In the genomic region with DNA sequence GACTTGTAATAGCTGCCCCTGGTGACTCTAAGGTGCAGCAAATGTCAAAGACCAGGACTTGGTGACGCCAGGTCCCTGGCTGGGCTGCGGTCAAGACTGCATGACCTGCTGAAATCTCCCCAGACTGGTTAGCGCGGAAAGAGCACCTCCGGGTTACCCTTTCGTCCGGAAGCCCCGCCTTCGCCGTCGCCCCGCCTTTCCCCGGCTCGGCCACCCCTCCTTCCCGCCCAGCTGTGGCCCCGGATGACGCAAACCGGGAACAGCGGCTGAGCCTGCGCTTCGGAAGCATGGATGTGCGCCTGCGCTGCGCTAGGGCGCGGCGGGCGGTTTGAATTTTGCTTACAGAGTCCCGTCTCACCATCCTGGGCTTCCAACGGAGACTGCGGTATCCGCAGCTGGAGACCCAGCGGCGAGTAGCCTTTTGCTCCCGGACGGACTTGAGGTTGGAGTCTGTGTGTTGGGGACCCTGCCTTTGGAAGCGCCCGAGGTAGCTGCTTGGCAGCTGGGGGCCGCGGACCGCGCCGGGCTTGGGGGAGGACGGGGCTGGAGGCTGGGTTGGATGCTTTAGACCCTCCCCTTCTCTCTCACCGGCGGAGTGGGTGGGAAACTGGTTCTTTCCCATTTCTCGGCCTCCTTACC, we compare ENCODE assay signal across 8 cellular contexts. TPM values are rescaled to one million over a fixed set of nuclear protein-coding genes. Genes with fewer than 3 reads are reported as not detected.
A peak's percentile ranks its signal among the peaks of the same experiment; 100 is the strongest.
DNase-seq lines count a peak whose midpoint lies in the region; ATAC-seq and TF ChIP-seq lines count a peak whose summit lies in the region.

A gene with protein sequence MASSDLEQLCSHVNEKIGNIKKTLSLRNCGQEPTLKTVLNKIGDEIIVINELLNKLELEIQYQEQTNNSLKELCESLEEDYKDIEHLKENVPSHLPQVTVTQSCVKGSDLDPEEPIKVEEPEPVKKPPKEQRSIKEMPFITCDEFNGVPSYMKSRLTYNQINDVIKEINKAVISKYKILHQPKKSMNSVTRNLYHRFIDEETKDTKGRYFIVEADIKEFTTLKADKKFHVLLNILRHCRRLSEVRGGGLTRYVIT (plus strand): TSS at position 294 of the 639 bp plus-strand sequence. CDS start 785 bp downstream, outside the sequence.

- H3K36me3 ChIP-seq in PC-3 (ENCODE audit: low read depth, low read length), result no peaks in the 10 kb centered on the region
- no peaks in the 10 kb centered on the region for H3K36me3 ChIP-seq in mucosa of descending colon (ENCODE audit: low read depth)

- peaks cover 13% of the 10 kb centered on the region for H3K79me2 ChIP-seq in PC-3 (ENCODE audit: low read length)

- H2AFZ ChIP-seq in PC-3 (ENCODE audit: low read length), result peak within 1 kb of the TSS; percentile 79

- TF ChIP-seq EP300 in Ishikawa (IDR thresholded peaks at IDR 0.05; ENCODE audit: borderline replicate concordance), result no peak

- H4K20me1 ChIP-seq in PC-3 (ENCODE audit: low read length), result no peaks in the 10 kb centered on the region

- no TSS peak for BruUV-seq in PC-3 (replicated peaks; lab: Mats Ljungman, UMichigan)

- DNase-seq in DMS114 treated with DMSO at 0.1 percent for 48 hours (lab: John Stamatoyannopoulos, UW; ENCODE audit: unreplicated experiment) (peak; percentile 81), PC-3 (peak; percentile 79), activated T-cell treated with anti-CD3 and anti-CD28 coated beads for 48 hours (ENCODE audit: low read depth) (peak; percentile 91), epithelial cell of prostate (ENCODE audit: low read depth, low spot score) (peak; percentile 43), mucosa of descending colon (peak; percentile 95 to 96 (median 96))
- peak; percentile 91 for DNase-seq in stimulated activated CD8-positive, alpha-beta memory T cell treated with anti-CD3 and anti-CD28 coated beads, Interleukin-4, amount 100 ng/mL, for 24 hours (ENCODE audit: low read depth)

- H3K9ac ChIP-seq in PC-3 (ENCODE audit: low read length), result peak within 1 kb of the TSS; percentile 80

- no peaks in the 10 kb centered on the region for H3K9me2 ChIP-seq in PC-3 (replicated peaks; ENCODE audit: low read length)

- no peak for TF ChIP-seq CTCF in PC-3 (conservative IDR thresholded peaks at IDR 0.05; ENCODE audit: low read depth, low read length)
- TF ChIP-seq CTCF in mucosa of descending colon (IDR thresholded peaks at IDR 0.05), result no peak

- intact Hi-C loops in PC-3 (cut with micrococcal nuclease), result loop anchor here (5.0 kb wide), 1 partner anchor 88 kb away; a partner anchor contains a TSS
- intact Hi-C loops in mucosa of descending colon (cut with DNase I, micrococcal nuclease), result no loop called here

- H3K4me3 ChIP-seq in PC-3 (ENCODE audit: low read length), result peak within 1 kb of the TSS; percentile 85
- H3K4me3 ChIP-seq in mucosa of descending colon, result peak within 1 kb of the TSS; percentile 15

- H3K4me1 ChIP-seq in PC-3 (ENCODE audit: insufficient read depth, low read length) (peaks cover 18% of the 10 kb centered on the region; the same call in 1 of the 2 replicates), mucosa of descending colon (ENCODE audit: low read depth) (peaks cover 10% of the 10 kb centered on the region)

- POLR2A ChIA-PET in PC-3 (lab: Charles Lee; ENCODE audit: unreplicated experiment), result no interaction called here

- no peaks in the 10 kb centered on the region for H3K27me3 ChIP-seq in PC-3 (ENCODE audit: low read length)

- H3K27ac ChIP-seq in PC-3 (ENCODE audit: low read length) (no peak within 1 kb of the TSS), epithelial cell of prostate (peak within 1 kb of the TSS; percentile 40)

- no peaks in the 10 kb centered on the region for H3F3A ChIP-seq in PC-3 (ENCODE audit: low read length, unreplicated experiment)

- CTCF ChIA-PET in PC-3 (lab: Charles Lee), result no interaction called here

- H3K9me3 ChIP-seq in PC-3 (ENCODE audit: low read length) (no peaks in the 10 kb centered on the region), mucosa of descending colon (peaks cover 9% of the 10 kb centered on the region)

- peak; percentile 95 for ATAC-seq in GM21576 (IDR thresholded peaks at IDR 0.05; ENCODE audit: unreplicated experiment)
- ATAC-seq in PC-3, result peak; percentile 96
- ATAC-seq in mucosa of descending colon, result peak; percentile 99

- TF ChIP-seq RAD21 in Ishikawa (IDR thresholded peaks at IDR 0.05; ENCODE audit: low read depth), result no peak

- H3K4me2 ChIP-seq in PC-3 (ENCODE audit: low read length), result peak within 1 kb of the TSS; percentile 79

TF ChIP-seq in Ishikawa, 13 proteins besides CTCF, POLR2A, EP300 and RAD21:
- TF ChIP-seq CREB1 (IDR thresholded peaks at IDR 0.05; ENCODE audit: low read depth) (no peak), TEAD4 (IDR thresholded peaks at IDR 0.05) (no peak), ZBTB7A (IDR thresholded peaks at IDR 0.05; ENCODE audit: low read depth) (0 out of 2 replicates have a peak, but pooled peaks have one; percentile 61), FOXM1 (IDR thresholded peaks at IDR 0.05; ENCODE audit: borderline replicate concordance, low read depth) (no peak), YY1 (IDR thresholded peaks at IDR 0.05; ENCODE audit: low read depth) (no peak; the same call in 1 of the 2 replicates), TAF1 (IDR thresholded peaks at IDR 0.05; ENCODE audit: low read depth) (peak; percentile 66; the same call in 1 of the 2 replicates), EGR1 (IDR thresholded peaks at IDR 0.05) (no peak), NFIC (IDR thresholded peaks at IDR 0.05) (no peak), CEBPB (IDR thresholded peaks at IDR 0.05) (peak; percentile 72; the same call in 1 of the 2 replicates), TCF12 (IDR thresholded peaks at IDR 0.05; ENCODE audit: low read depth) (0 out of 2 replicates have a peak, but pooled peaks have one; percentile 16)
- TF ChIP-seq, protein P1, sequence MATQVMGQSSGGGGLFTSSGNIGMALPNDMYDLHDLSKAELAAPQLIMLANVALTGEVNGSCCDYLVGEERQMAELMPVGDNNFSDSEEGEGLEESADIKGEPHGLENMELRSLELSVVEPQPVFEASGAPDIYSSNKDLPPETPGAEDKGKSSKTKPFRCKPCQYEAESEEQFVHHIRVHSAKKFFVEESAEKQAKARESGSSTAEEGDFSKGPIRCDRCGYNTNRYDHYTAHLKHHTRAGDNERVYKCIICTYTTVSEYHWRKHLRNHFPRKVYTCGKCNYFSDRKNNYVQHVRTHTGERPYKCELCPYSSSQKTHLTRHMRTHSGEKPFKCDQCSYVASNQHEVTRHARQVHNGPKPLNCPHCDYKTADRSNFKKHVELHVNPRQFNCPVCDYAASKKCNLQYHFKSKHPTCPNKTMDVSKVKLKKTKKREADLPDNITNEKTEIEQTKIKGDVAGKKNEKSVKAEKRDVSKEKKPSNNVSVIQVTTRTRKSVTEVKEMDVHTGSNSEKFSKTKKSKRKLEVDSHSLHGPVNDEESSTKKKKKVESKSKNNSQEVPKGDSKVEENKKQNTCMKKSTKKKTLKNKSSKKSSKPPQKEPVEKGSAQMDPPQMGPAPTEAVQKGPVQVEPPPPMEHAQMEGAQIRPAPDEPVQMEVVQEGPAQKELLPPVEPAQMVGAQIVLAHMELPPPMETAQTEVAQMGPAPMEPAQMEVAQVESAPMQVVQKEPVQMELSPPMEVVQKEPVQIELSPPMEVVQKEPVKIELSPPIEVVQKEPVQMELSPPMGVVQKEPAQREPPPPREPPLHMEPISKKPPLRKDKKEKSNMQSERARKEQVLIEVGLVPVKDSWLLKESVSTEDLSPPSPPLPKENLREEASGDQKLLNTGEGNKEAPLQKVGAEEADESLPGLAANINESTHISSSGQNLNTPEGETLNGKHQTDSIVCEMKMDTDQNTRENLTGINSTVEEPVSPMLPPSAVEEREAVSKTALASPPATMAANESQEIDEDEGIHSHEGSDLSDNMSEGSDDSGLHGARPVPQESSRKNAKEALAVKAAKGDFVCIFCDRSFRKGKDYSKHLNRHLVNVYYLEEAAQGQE (IDR thresholded peaks at IDR 0.05; ENCODE audit: low read depth), result no peak
- TF ChIP-seq, protein P2, sequence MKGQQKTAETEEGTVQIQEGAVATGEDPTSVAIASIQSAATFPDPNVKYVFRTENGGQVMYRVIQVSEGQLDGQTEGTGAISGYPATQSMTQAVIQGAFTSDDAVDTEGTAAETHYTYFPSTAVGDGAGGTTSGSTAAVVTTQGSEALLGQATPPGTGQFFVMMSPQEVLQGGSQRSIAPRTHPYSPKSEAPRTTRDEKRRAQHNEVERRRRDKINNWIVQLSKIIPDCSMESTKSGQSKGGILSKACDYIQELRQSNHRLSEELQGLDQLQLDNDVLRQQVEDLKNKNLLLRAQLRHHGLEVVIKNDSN (IDR thresholded peaks at IDR 0.05), result no peak
- TF ChIP-seq, protein P3, sequence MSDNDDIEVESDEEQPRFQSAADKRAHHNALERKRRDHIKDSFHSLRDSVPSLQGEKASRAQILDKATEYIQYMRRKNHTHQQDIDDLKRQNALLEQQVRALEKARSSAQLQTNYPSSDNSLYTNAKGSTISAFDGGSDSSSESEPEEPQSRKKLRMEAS (IDR thresholded peaks at IDR 0.05), result peak; percentile 25; the same call in 1 of the 2 replicates

RNA-seq across cellular contexts. Expression of the gene that starts here (rescaled TPM):
- 11.6 and 17.2 TPM in 2 replicates for total RNA-seq in PC-3 (2014; rRNA removed)
- 1 to 10 TPM; 1.0 to 7.2 (median 1.0) TPM for total RNA-seq in mucosa of descending colon

Comparison
In these comparisons a context has a peak if more than half of its experiments do, and no peak if none do; other contexts are left out.
1. DNase-seq: peak in every context shown above with its lines; median percentile 96 in mucosa of descending colon; 91 in activated T-cell treated with anti-CD3 and anti-CD28 coated beads for 48 hours; 91 in stimulated activated CD8-positive, alpha-beta memory T cell treated with anti-CD3 and anti-CD28 coated beads, Interleukin-4, amount 100 ng/mL, for 24 hours; 81 in DMS114 treated with DMSO at 0.1 percent for 48 hours; 79 in PC-3; 43 in epithelial cell of prostate.